Comparison of ENCODE assay signal across 8 cellular contexts in the genomic region with DNA sequence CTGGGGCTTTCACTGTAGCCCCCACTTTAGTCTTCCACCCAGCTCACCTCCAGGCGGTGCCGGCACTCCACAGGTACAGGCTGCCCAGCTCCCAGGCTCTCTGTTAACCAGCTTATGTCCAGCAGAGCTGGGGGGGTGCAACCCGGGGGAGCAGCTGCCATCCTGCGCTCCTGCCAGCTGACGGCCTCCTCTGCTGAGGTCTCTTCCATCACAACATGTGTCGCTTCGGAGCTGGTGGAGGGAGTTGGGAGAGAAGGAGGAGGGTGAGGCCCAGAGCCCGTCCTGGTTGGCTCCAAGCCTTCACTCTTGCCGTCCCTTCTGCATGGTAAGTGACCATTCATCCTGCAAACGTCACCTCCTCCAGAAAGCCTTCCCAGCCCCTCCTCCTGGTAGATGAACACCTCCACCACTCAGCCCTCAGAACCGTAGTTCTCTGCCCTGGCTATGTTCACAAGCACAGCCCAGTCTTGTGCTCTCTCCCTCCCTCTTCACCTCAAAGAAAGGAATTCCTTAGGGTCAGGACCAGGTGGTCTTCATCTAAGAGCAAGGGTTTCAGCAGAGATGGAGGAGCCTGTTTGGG. TPM values are rescaled to one million over a fixed set of nuclear protein-coding genes. Genes with fewer than 3 reads are reported as not detected.
DNase-seq lines count a peak whose midpoint lies in the region; ATAC-seq, FAIRE-seq and TF ChIP-seq lines count a peak whose summit lies in the region.

No MANE protein-coding gene starts in this region.

- H3K4me3 ChIP-seq in HepG2 (replicated peaks in 1 of 3; ENCODE audit: insufficient read depth in 1 of 3, low read depth in 2 of 3, low read length in 3 of 3) = no peak overlapping the region

- no peak for ATAC-seq in HepG2
- no peak for ATAC-seq in GM18502 (IDR thresholded peaks at IDR 0.05; ENCODE audit: poor library complexity, unreplicated experiment)
- ATAC-seq in HG02610 (IDR thresholded peaks at IDR 0.05; ENCODE audit: unreplicated experiment) = no peak

- TF ChIP-seq CTCF in HepG2 (CRISPR knock-in tag; IDR thresholded peaks at IDR 0.05) (no peak), type B pancreatic cell (conservative IDR thresholded peaks at IDR 0.05) (no peak)

- H3K9me3 ChIP-seq in HepG2 (ENCODE audit: low read length) = no peaks in the 10 kb centered on the region

- 96% methylated on average over 8 of the region's 11 CpGs for WGBS in HepG2 (ENCODE audit: low lambda C conversion rate)

- peak overlapping the region; percentile 96 for H3K27ac Mint-ChIP-seq in activated naive CD4-positive, alpha-beta T cell treated with anti-CD3 and anti-CD28 coated beads, Interleukin-2, amount 10 ng/mL, durations not matched to agents 7 days and 5 days
- H3K27ac Mint-ChIP-seq in activated naive CD8-positive, alpha-beta T cell = peak overlapping the region; percentile 90
- no peak overlapping the region for H3K27ac Mint-ChIP-seq in type B pancreatic cell

- H3K4me1 Mint-ChIP-seq in activated naive CD4-positive, alpha-beta T cell treated with anti-CD3 and anti-CD28 coated beads, Interleukin-2, amount 10 ng/mL, durations not matched to agents 7 days and 5 days = peaks cover 29% of the 10 kb centered on the region
- H3K4me1 Mint-ChIP-seq in activated naive CD8-positive, alpha-beta T cell (ENCODE audit: low read depth) = peaks cover 26% of the 10 kb centered on the region
- peaks cover 7% of the 10 kb centered on the region for H3K4me1 Mint-ChIP-seq in type B pancreatic cell (ENCODE audit: unreplicated experiment)

- peak overlapping the region; percentile 89 for H3K4me3 Mint-ChIP-seq in activated naive CD4-positive, alpha-beta T cell treated with anti-CD3 and anti-CD28 coated beads, Interleukin-2, amount 10 ng/mL, durations not matched to agents 7 days and 5 days
- H3K4me3 Mint-ChIP-seq in activated naive CD8-positive, alpha-beta T cell = peak overlapping the region; percentile 89
- H3K4me3 Mint-ChIP-seq in type B pancreatic cell = peak overlapping the region; percentile 91

- no peak for FAIRE-seq in HepG2 (lab: Jason Lieb, UNC)

- no peak overlapping the region for H2AFZ ChIP-seq in HepG2 (ENCODE audit: low read length)

- peak overlapping the region; percentile 81 for H3K4me2 ChIP-seq in HepG2 (ENCODE audit: low read depth, low read length)

- peaks cover 19% of the 10 kb centered on the region for H3K4me1 ChIP-seq in HepG2 (ENCODE audit: insufficient read depth, low read length)

- in situ Hi-C loops in HepG2 (cut with HindIII; ENCODE audit: extremely low pct_ligation_motif_present, low pct_unique_long_range_greater_than_20kb) = no loop called here

- no peaks in the 10 kb centered on the region for H3K9me3 Mint-ChIP-seq in activated naive CD4-positive, alpha-beta T cell treated with anti-CD3 and anti-CD28 coated beads, Interleukin-2, amount 10 ng/mL, durations not matched to agents 7 days and 5 days
- H3K9me3 Mint-ChIP-seq in activated naive CD8-positive, alpha-beta T cell (ENCODE audit: low read depth) = no peaks in the 10 kb centered on the region
- no peaks in the 10 kb centered on the region for H3K9me3 Mint-ChIP-seq in type B pancreatic cell

- no peak for DNase-seq in activated naive CD4-positive, alpha-beta T cell treated with anti-CD3 and anti-CD28 coated beads, Interleukin-2, amount 10 ng/mL, durations not matched to agents 7 days and 5 days
- DNase-seq in activated naive CD4-positive, alpha-beta T cell treated with anti-CD3 and anti-CD28 coated beads, Interleukin-2, amount 50 U/mL, for 16 hours = no peak
- DNase-seq in HepG2 (ENCODE audit: low spot score) (no peak), type B pancreatic cell (ENCODE audit: extremely low spot score, unreplicated experiment) (no peak), RPMI8226 (no peak)

- POLR2A ChIA-PET in HepG2 (lab: Yijun Ruan, JAX) = interaction anchor here (0.6 to 1.2 kb wide), 3 partner anchors 8 to 42 kb away, joined by 3 to 4 read pairs (median 3); no protein-coding TSS in a partner anchor

- no peaks in the 10 kb centered on the region for H3K79me2 ChIP-seq in HepG2 (ENCODE audit: insufficient read depth, low read length)

- H3K27ac ChIP-seq in HepG2 (ENCODE audit: extremely low read length, insufficient read depth, low read length) = peak overlapping the region; percentile 30

- intact Hi-C loops in HepG2 (cut with micrococcal nuclease; ENCODE audit: unreplicated experiment) = no loop called here

- no peak for TF ChIP-seq RAD21 in HepG2 (CRISPR knock-in tag; IDR thresholded peaks at IDR 0.05)

- no peak for TF ChIP-seq EP300 in HepG2 (IDR thresholded peaks at IDR 0.05; ENCODE audit: low read depth in 2 of 2, low read length in 2 of 2)
- TF ChIP-seq EP300 in HepG2 (CRISPR knock-in tag; IDR thresholded peaks at IDR 0.05; ENCODE audit: borderline replicate concordance) = no peak

- H3K36me3 ChIP-seq in HepG2 (replicated peaks in 1 of 2; ENCODE audit: control insufficient read depth in 1 of 2, insufficient read depth in 2 of 2, low read length in 2 of 2) = peaks cover 6 to 13% of the 10 kb centered on the region in 2 experiments; a peak in 4 of 5 replicates

- TF ChIP-seq POLR2A in HepG2 (IDR thresholded peaks at IDR 0.05; ENCODE audit: insufficient read depth in 1 of 2, low read depth in 2 of 2, low read length in 2 of 2) = no peak

- no peaks in the 10 kb centered on the region for H4K20me1 ChIP-seq in HepG2 (ENCODE audit: insufficient read depth, low read length)

- H3K36me3 Mint-ChIP-seq in activated naive CD4-positive, alpha-beta T cell treated with anti-CD3 and anti-CD28 coated beads, Interleukin-2, amount 10 ng/mL, durations not matched to agents 7 days and 5 days = peaks cover 28% of the 10 kb centered on the region
- H3K36me3 Mint-ChIP-seq in activated naive CD8-positive, alpha-beta T cell = peaks cover 7% of the 10 kb centered on the region
- no peaks in the 10 kb centered on the region for H3K36me3 Mint-ChIP-seq in type B pancreatic cell

- H3K27me3 Mint-ChIP-seq in activated naive CD4-positive, alpha-beta T cell treated with anti-CD3 and anti-CD28 coated beads, Interleukin-2, amount 10 ng/mL, durations not matched to agents 7 days and 5 days = peaks cover 15% of the 10 kb centered on the region
- no peaks in the 10 kb centered on the region for H3K27me3 Mint-ChIP-seq in activated naive CD8-positive, alpha-beta T cell
- no peaks in the 10 kb centered on the region for H3K27me3 Mint-ChIP-seq in type B pancreatic cell

- CTCF ChIA-PET in activated naive CD4-positive, alpha-beta T cell treated with anti-CD3 and anti-CD28 coated beads, Interleukin-2, amount 10 ng/mL, durations not matched to agents 7 days and 5 days (lab: Charles Lee) = interaction anchor here (0.9 to 1.3 kb wide), 8 partner anchors 8 to 484 kb away, joined by 3 to 7 read pairs (median 4); no protein-coding TSS in a partner anchor
- CTCF ChIA-PET in HepG2 (lab: Yijun Ruan, JAX; ENCODE audit: low intra/inter-chr PET ratio, low total read pairs) = no interaction called here

- no TSS peak for BruUV-seq in HepG2 (replicated peaks; lab: Mats Ljungman, UMichigan)

- peak overlapping the region; percentile 15; the same call in 1 of the 2 replicates for H3K9ac ChIP-seq in HepG2 (ENCODE audit: insufficient read depth, low read depth, low read length)

- peaks cover 0 to 14% of the 10 kb centered on the region in 2 experiments; a peak in 2 of 5 replicates for H3K27me3 ChIP-seq in HepG2 (ENCODE audit: control insufficient read depth in 1 of 2, insufficient read depth in 2 of 2, low read length in 2 of 2)

RNA-seq across cellular contexts. Expression of a gene that starts 1.6 kb away (rescaled TPM):
- total RNA-seq in HepG2 (2016; rRNA removed; fragmentation: Illumina TruSeq; extraction: Trizol) = 2.4 and 5.2 TPM in 2 replicates
- 1.4 and 2.1 TPM in 2 replicates for total RNA-seq in HepG2 (2016; cell fraction: cytosol; rRNA removed; fragmentation: Illumina TruSeq; extraction: Trizol; ENCODE audit: low read depth)
- 2.6 and 4.6 TPM in 2 replicates for total RNA-seq in HepG2 (2016; cell fraction: insoluble cytoplasmic fraction; rRNA removed; fragmentation: Illumina TruSeq; extraction: Trizol)
- 2.7 and 2.8 TPM in 2 replicates for total RNA-seq in HepG2 (2016; cell fraction: membrane; rRNA removed; fragmentation: Illumina TruSeq; extraction: Trizol)
- 7.3 and 9.5 TPM in 2 replicates for total RNA-seq in HepG2 (2016; cell fraction: nucleus; rRNA removed; fragmentation: Illumina TruSeq; extraction: Trizol)
- polyA plus RNA-seq in HepG2 (2011; rRNA removed) = 5.4 and 6.6 TPM in 2 replicates
- polyA plus RNA-seq in HepG2 (2011; cell fraction: cytosol; rRNA removed) = 2.2 and 3.1 TPM in 2 replicates
- polyA plus RNA-seq in HepG2 (2011; cell fraction: nucleus; rRNA removed) = 30.4 and 31.3 TPM in 2 replicates
- 4.0 and 4.2 TPM in 2 replicates for polyA plus RNA-seq in HepG2 (2012)
- polyA plus RNA-seq in HepG2 (2016; cell fraction: cytosol; fragmentation: Illumina TruSeq; extraction: Trizol; ENCODE audit: low read depth) = 1.0 and 1.4 TPM in 2 replicates
- 1.9 and 2.4 TPM in 2 replicates for polyA plus RNA-seq in HepG2 (2016; cell fraction: insoluble cytoplasmic fraction; fragmentation: Illumina TruSeq; extraction: Trizol; ENCODE audit: low read depth)
- 1.9 and 2.2 TPM in 2 replicates for polyA plus RNA-seq in HepG2 (2016; cell fraction: membrane; fragmentation: Illumina TruSeq; extraction: Trizol; ENCODE audit: low read depth)
- polyA plus RNA-seq in HepG2 (2016; cell fraction: nucleus; fragmentation: Illumina TruSeq; extraction: Trizol; ENCODE audit: insufficient read depth, low read depth) = 20.1 and 20.6 TPM in 2 replicates
- 11.8 and 14.8 TPM in 2 replicates for polyA minus RNA-seq in HepG2 (2011; rRNA and poly(A)+ RNA removed; ENCODE audit: low replicate concordance)
- 3.9 and 5.2 TPM in 2 replicates for polyA minus RNA-seq in HepG2 (2011; cell fraction: cytosol; rRNA and poly(A)+ RNA removed)
- polyA minus RNA-seq in HepG2 (2011; cell fraction: nucleus; rRNA and poly(A)+ RNA removed) = 17.9 and 18.9 TPM in 2 replicates
- 25.2 and 27.2 TPM in 2 replicates for total RNA-seq in type B pancreatic cell (ENCODE audit: low replicate concordance)

RNA-seq across cellular contexts. Expression of a gene that starts 15.4 kb away (rescaled TPM):
- total RNA-seq in HepG2 (2016; rRNA removed; fragmentation: Illumina TruSeq; extraction: Trizol) (0.22 TPM in 1 of 2 replicates, not detected in the other), type B pancreatic cell (ENCODE audit: low replicate concordance) (0.57 and 0.72 TPM in 2 replicates)
- not detected in 2 replicates for total RNA-seq in HepG2 (2016; cell fraction: cytosol; rRNA removed; fragmentation: Illumina TruSeq; extraction: Trizol; ENCODE audit: low read depth)
- total RNA-seq in HepG2 (2016; cell fraction: insoluble cytoplasmic fraction; rRNA removed; fragmentation: Illumina TruSeq; extraction: Trizol) = not detected in 2 replicates
- total RNA-seq in HepG2 (2016; cell fraction: membrane; rRNA removed; fragmentation: Illumina TruSeq; extraction: Trizol) = not detected in 2 replicates
- total RNA-seq in HepG2 (2016; cell fraction: nucleus; rRNA removed; fragmentation: Illumina TruSeq; extraction: Trizol) = not detected in 2 replicates
- polyA plus RNA-seq in HepG2 (2011; rRNA removed) = 0.18 TPM in 1 of 2 replicates, not detected in the other
- polyA plus RNA-seq in HepG2 (2011; cell fraction: cytosol; rRNA removed) = 0.13 TPM in 1 of 2 replicates, not detected in the other
- polyA plus RNA-seq in HepG2 (2011; cell fraction: nucleus; rRNA removed) = 1.5 and 1.9 TPM in 2 replicates
- 0.35 and 0.49 TPM in 2 replicates for polyA plus RNA-seq in HepG2 (2012)
- polyA plus RNA-seq in HepG2 (2016; cell fraction: cytosol; fragmentation: Illumina TruSeq; extraction: Trizol; ENCODE audit: low read depth) = not detected in 2 replicates
- polyA plus RNA-seq in HepG2 (2016; cell fraction: insoluble cytoplasmic fraction; fragmentation: Illumina TruSeq; extraction: Trizol; ENCODE audit: low read depth) = not detected in 2 replicates
- not detected in 2 replicates for polyA plus RNA-seq in HepG2 (2016; cell fraction: membrane; fragmentation: Illumina TruSeq; extraction: Trizol; ENCODE audit: low read depth)
- not detected in 2 replicates for polyA plus RNA-seq in HepG2 (2016; cell fraction: nucleus; fragmentation: Illumina TruSeq; extraction: Trizol; ENCODE audit: insufficient read depth, low read depth)
- polyA minus RNA-seq in HepG2 (2011; rRNA and poly(A)+ RNA removed; ENCODE audit: low replicate concordance) = 0.19 and 0.24 TPM in 2 replicates
- polyA minus RNA-seq in HepG2 (2011; cell fraction: cytosol; rRNA and poly(A)+ RNA removed) = not detected in 2 replicates
- polyA minus RNA-seq in HepG2 (2011; cell fraction: nucleus; rRNA and poly(A)+ RNA removed) = 0.62 and 0.90 TPM in 2 replicates

RNA-seq across cellular contexts. Expression of a gene that starts 23.4 kb away (rescaled TPM):
- total RNA-seq in HepG2 (2016; rRNA removed; fragmentation: Illumina TruSeq; extraction: Trizol) = 0.22 TPM in 1 of 2 replicates, not detected in the other
- total RNA-seq in HepG2 (2016; cell fraction: cytosol; rRNA removed; fragmentation: Illumina TruSeq; extraction: Trizol; ENCODE audit: low read depth) = not detected in 2 replicates
- 0.04 TPM in 1 of 2 replicates, not detected in the other for total RNA-seq in HepG2 (2016; cell fraction: insoluble cytoplasmic fraction; rRNA removed; fragmentation: Illumina TruSeq; extraction: Trizol)
- total RNA-seq in HepG2 (2016; cell fraction: membrane; rRNA removed; fragmentation: Illumina TruSeq; extraction: Trizol) = not detected in 2 replicates
- not detected in 2 replicates for total RNA-seq in HepG2 (2016; cell fraction: nucleus; rRNA removed; fragmentation: Illumina TruSeq; extraction: Trizol)
- 0.55 and 0.81 TPM in 2 replicates for polyA plus RNA-seq in HepG2 (2011; rRNA removed)
- 0.15 and 0.27 TPM in 2 replicates for polyA plus RNA-seq in HepG2 (2011; cell fraction: cytosol; rRNA removed)
- 6.7 and 6.8 TPM in 2 replicates for polyA plus RNA-seq in HepG2 (2011; cell fraction: nucleus; rRNA removed)
- 0.96 and 1.3 TPM in 2 replicates for polyA plus RNA-seq in HepG2 (2012)
- polyA plus RNA-seq in HepG2 (2016; cell fraction: cytosol; fragmentation: Illumina TruSeq; extraction: Trizol; ENCODE audit: low read depth) = not detected in 2 replicates
- not detected in 2 replicates for polyA plus RNA-seq in HepG2 (2016; cell fraction: insoluble cytoplasmic fraction; fragmentation: Illumina TruSeq; extraction: Trizol; ENCODE audit: low read depth)
- not detected in 2 replicates for polyA plus RNA-seq in HepG2 (2016; cell fraction: membrane; fragmentation: Illumina TruSeq; extraction: Trizol; ENCODE audit: low read depth)
- polyA plus RNA-seq in HepG2 (2016; cell fraction: nucleus; fragmentation: Illumina TruSeq; extraction: Trizol; ENCODE audit: insufficient read depth, low read depth) = 0.29 and 0.89 TPM in 2 replicates
- polyA minus RNA-seq in HepG2 (2011; rRNA and poly(A)+ RNA removed; ENCODE audit: low replicate concordance) = 0.14 TPM in 1 of 2 replicates, not detected in the other
- 0.18 and 0.79 TPM in 2 replicates for polyA minus RNA-seq in HepG2 (2011; cell fraction: cytosol; rRNA and poly(A)+ RNA removed)
- 0.37 and 0.64 TPM in 2 replicates for polyA minus RNA-seq in HepG2 (2011; cell fraction: nucleus; rRNA and poly(A)+ RNA removed)
- total RNA-seq in type B pancreatic cell (ENCODE audit: low replicate concordance) = 5.0 and 64.1 TPM in 2 replicates

RNA-seq across cellular contexts. Expression of a gene that starts 36.3 kb away (rescaled TPM):
- total RNA-seq in HepG2 (2016; rRNA removed; fragmentation: Illumina TruSeq; extraction: Trizol) (35.1 and 35.4 TPM in 2 replicates), type B pancreatic cell (ENCODE audit: low replicate concordance) (62.8 and 71.7 TPM in 2 replicates)
- total RNA-seq in HepG2 (2016; cell fraction: cytosol; rRNA removed; fragmentation: Illumina TruSeq; extraction: Trizol; ENCODE audit: low read depth) = 6.3 and 6.7 TPM in 2 replicates
- total RNA-seq in HepG2 (2016; cell fraction: insoluble cytoplasmic fraction; rRNA removed; fragmentation: Illumina TruSeq; extraction: Trizol) = 30.6 and 36.6 TPM in 2 replicates
- 14.7 and 15.9 TPM in 2 replicates for total RNA-seq in HepG2 (2016; cell fraction: membrane; rRNA removed; fragmentation: Illumina TruSeq; extraction: Trizol)
- total RNA-seq in HepG2 (2016; cell fraction: nucleus; rRNA removed; fragmentation: Illumina TruSeq; extraction: Trizol) = 17.2 and 21.8 TPM in 2 replicates
- polyA plus RNA-seq in HepG2 (2011; rRNA removed) = 20.8 and 29.0 TPM in 2 replicates
- 15.5 and 19.5 TPM in 2 replicates for polyA plus RNA-seq in HepG2 (2011; cell fraction: cytosol; rRNA removed)
- polyA plus RNA-seq in HepG2 (2011; cell fraction: nucleus; rRNA removed) = 72.9 and 82.9 TPM in 2 replicates
- polyA plus RNA-seq in HepG2 (2012) = 17.6 and 18.9 TPM in 2 replicates
- 5.0 and 5.7 TPM in 2 replicates for polyA plus RNA-seq in HepG2 (2016; cell fraction: cytosol; fragmentation: Illumina TruSeq; extraction: Trizol; ENCODE audit: low read depth)
- 31.8 and 36.6 TPM in 2 replicates for polyA plus RNA-seq in HepG2 (2016; cell fraction: insoluble cytoplasmic fraction; fragmentation: Illumina TruSeq; extraction: Trizol; ENCODE audit: low read depth)
- polyA plus RNA-seq in HepG2 (2016; cell fraction: membrane; fragmentation: Illumina TruSeq; extraction: Trizol; ENCODE audit: low read depth) = 10.1 and 10.8 TPM in 2 replicates
- polyA plus RNA-seq in HepG2 (2016; cell fraction: nucleus; fragmentation: Illumina TruSeq; extraction: Trizol; ENCODE audit: insufficient read depth, low read depth) = 26.3 and 34.3 TPM in 2 replicates
- polyA minus RNA-seq in HepG2 (2011; rRNA and poly(A)+ RNA removed; ENCODE audit: low replicate concordance) = 51.2 and 89.6 TPM in 2 replicates
- 10.0 and 13.2 TPM in 2 replicates for polyA minus RNA-seq in HepG2 (2011; cell fraction: cytosol; rRNA and poly(A)+ RNA removed)
- polyA minus RNA-seq in HepG2 (2011; cell fraction: nucleus; rRNA and poly(A)+ RNA removed) = 31.3 and 34.3 TPM in 2 replicates

RNA-seq across cellular contexts. Expression of a gene that starts 42.6 kb away (rescaled TPM):
- 87.6 and 98.8 TPM in 2 replicates for total RNA-seq in HepG2 (2016; rRNA removed; fragmentation: Illumina TruSeq; extraction: Trizol)
- total RNA-seq in HepG2 (2016; cell fraction: cytosol; rRNA removed; fragmentation: Illumina TruSeq; extraction: Trizol; ENCODE audit: low read depth) = 118 and 152 TPM in 2 replicates
- 74.7 and 95.4 TPM in 2 replicates for total RNA-seq in HepG2 (2016; cell fraction: insoluble cytoplasmic fraction; rRNA removed; fragmentation: Illumina TruSeq; extraction: Trizol)
- total RNA-seq in HepG2 (2016; cell fraction: membrane; rRNA removed; fragmentation: Illumina TruSeq; extraction: Trizol) = 139 and 187 TPM in 2 replicates
- 49.1 and 55.1 TPM in 2 replicates for total RNA-seq in HepG2 (2016; cell fraction: nucleus; rRNA removed; fragmentation: Illumina TruSeq; extraction: Trizol)
- 86.7 and 95.1 TPM in 2 replicates for polyA plus RNA-seq in HepG2 (2011; rRNA removed)
- 65.5 and 120 TPM in 2 replicates for polyA plus RNA-seq in HepG2 (2011; cell fraction: cytosol; rRNA removed)
- polyA plus RNA-seq in HepG2 (2011; cell fraction: nucleus; rRNA removed) = 88.2 and 88.7 TPM in 2 replicates
- polyA plus RNA-seq in HepG2 (2012) = 64.0 and 65.2 TPM in 2 replicates
- 134 and 181 TPM in 2 replicates for polyA plus RNA-seq in HepG2 (2016; cell fraction: cytosol; fragmentation: Illumina TruSeq; extraction: Trizol; ENCODE audit: low read depth)
- polyA plus RNA-seq in HepG2 (2016; cell fraction: insoluble cytoplasmic fraction; fragmentation: Illumina TruSeq; extraction: Trizol; ENCODE audit: low read depth) = 104 and 131 TPM in 2 replicates
- 176 and 207 TPM in 2 replicates for polyA plus RNA-seq in HepG2 (2016; cell fraction: membrane; fragmentation: Illumina TruSeq; extraction: Trizol; ENCODE audit: low read depth)
- polyA plus RNA-seq in HepG2 (2016; cell fraction: nucleus; fragmentation: Illumina TruSeq; extraction: Trizol; ENCODE audit: insufficient read depth, low read depth) = 104 and 121 TPM in 2 replicates
- 82.4 and 267 TPM in 2 replicates for polyA minus RNA-seq in HepG2 (2011; rRNA and poly(A)+ RNA removed; ENCODE audit: low replicate concordance)
- 16.1 and 23.4 TPM in 2 replicates for polyA minus RNA-seq in HepG2 (2011; cell fraction: cytosol; rRNA and poly(A)+ RNA removed)
- 22.9 TPM in 2 replicates for polyA minus RNA-seq in HepG2 (2011; cell fraction: nucleus; rRNA and poly(A)+ RNA removed)
- 122 and 142 TPM in 2 replicates for total RNA-seq in type B pancreatic cell (ENCODE audit: low replicate concordance)
